Comparison of ENCODE assay signal across 19 cellular contexts in the genomic region with DNA sequence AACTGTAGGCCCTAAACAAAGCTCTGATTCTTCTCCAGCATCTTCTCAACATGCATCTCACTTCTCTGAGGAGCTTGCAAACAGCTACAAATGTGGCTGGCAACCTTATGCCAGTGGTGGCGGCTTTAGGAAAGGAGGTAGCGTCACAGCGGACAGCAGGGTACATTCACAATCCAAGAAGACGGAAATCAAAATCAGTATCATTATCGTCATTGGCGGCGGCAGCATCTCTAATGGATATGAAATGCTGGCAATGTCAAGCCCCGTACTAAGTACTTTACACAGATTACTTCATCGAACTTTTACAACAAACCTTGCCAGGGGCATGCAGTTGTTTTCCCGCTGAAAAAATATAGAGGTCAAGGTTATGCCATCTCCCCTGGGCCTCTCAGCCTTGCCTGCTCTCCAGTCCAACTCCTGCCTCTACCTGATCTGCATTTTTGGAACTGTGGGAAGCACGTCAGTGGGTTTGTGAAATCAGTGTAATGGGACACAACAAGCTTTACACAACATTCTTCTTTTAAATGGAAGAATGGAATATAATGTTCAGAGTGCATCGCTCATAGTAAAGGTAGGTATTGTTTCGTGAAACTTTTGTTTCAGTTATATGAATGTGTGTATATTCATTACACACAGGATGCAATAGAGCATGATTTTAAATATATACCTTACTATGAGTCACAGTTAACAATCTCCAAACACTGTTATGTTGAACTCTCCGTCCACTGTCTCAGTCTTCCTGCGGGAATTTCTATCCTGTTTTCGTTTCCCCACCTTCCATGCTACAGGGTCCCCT.
A peak's percentile ranks its signal among the peaks of the same experiment; 100 is the strongest.
DNase-seq lines count a peak whose midpoint lies in the region; ATAC-seq, FAIRE-seq and TF ChIP-seq lines count a peak whose summit lies in the region.
"Had no signal": no experiment of that assay in that cellular context is flagged by ENCODE, and none has a peak within 500 bp of the region (broad histone marks: within the 10 kb centered on the region; RNA-seq: fewer than 3 reads in every experiment).

No MANE protein-coding gene starts in this region.

- H3K27ac ChIP-seq in HepG2 (ENCODE audit: extremely low read length, insufficient read depth, low read length) (no peak overlapping the region), right lobe of liver (no peak overlapping the region), PC-3 (ENCODE audit: low read length) (peak overlapping the region; percentile 75)

- in situ Hi-C loops in HepG2 (cut with HindIII; ENCODE audit: extremely low pct_ligation_motif_present, low pct_unique_long_range_greater_than_20kb) = loop anchor here (10.0 kb wide), 1 partner anchor 106 kb away; no protein-coding TSS in a partner anchor

- H3K4me3 ChIP-seq in HepG2 (replicated peaks in 1 of 3; ENCODE audit: insufficient read depth in 1 of 3, low read depth in 2 of 3, low read length in 3 of 3) (no peak overlapping the region), right lobe of liver (no peak overlapping the region), PC-3 (ENCODE audit: low read length) (peak overlapping the region; percentile 48; the same call in 1 of the 2 replicates)
- H3K4me3 ChIP-seq: HAP-1 had no signal

- TF ChIP-seq EP300 in HepG2 (IDR thresholded peaks at IDR 0.05; ENCODE audit: low read depth in 2 of 2, low read length in 2 of 2) (no peak), HepG2 (CRISPR knock-in tag; IDR thresholded peaks at IDR 0.05; ENCODE audit: borderline replicate concordance) (no peak)

- TF ChIP-seq RAD21 in HepG2 (CRISPR knock-in tag; IDR thresholded peaks at IDR 0.05) = no peak

- TF ChIP-seq POLR2A in HepG2 (IDR thresholded peaks at IDR 0.05; ENCODE audit: insufficient read depth in 1 of 2, low read depth in 2 of 2, low read length in 2 of 2) = no peak
- no peak for TF ChIP-seq POLR2A in right lobe of liver (IDR thresholded peaks at IDR 0.05)

- H3F3A ChIP-seq in PC-3 (ENCODE audit: low read length, unreplicated experiment) = no peaks in the 10 kb centered on the region

- 48% methylated on average over 16 of the region's 16 CpGs for WGBS in HepG2 (ENCODE audit: low lambda C conversion rate)
- WGBS in right lobe of liver (ENCODE audit: insufficient coverage, low coverage, low lambda C conversion rate, missing lambda C conversion rate) = 78% methylated on average over 12 of the region's 16 CpGs

- intact Hi-C loops in HepG2 (cut with micrococcal nuclease; ENCODE audit: unreplicated experiment) = loop anchor here (5.0 kb wide), 3 partner anchors 387 to 997 kb away; no protein-coding TSS in a partner anchor
- intact Hi-C loops in right lobe of liver (cut with DNase I) = no loop called here
- intact Hi-C loops in PC-3 (cut with micrococcal nuclease) = no loop called here

- peak; percentile 34 for FAIRE-seq in HepG2 (lab: Jason Lieb, UNC)
- FAIRE-seq: GM12891, GM18507, H54 had no signal

- no peak for TF ChIP-seq CTCF in HepG2 (CRISPR knock-in tag; IDR thresholded peaks at IDR 0.05)
- no peak for TF ChIP-seq CTCF in right lobe of liver (IDR thresholded peaks at IDR 0.05)
- no peak for TF ChIP-seq CTCF in PC-3 (conservative IDR thresholded peaks at IDR 0.05; ENCODE audit: low read depth, low read length)

- H3K9me2 ChIP-seq in PC-3 (replicated peaks; ENCODE audit: low read length) = no peaks in the 10 kb centered on the region

- POLR2A ChIA-PET in HepG2 (lab: Yijun Ruan, JAX) = no interaction called here
- POLR2A ChIA-PET in PC-3 (lab: Charles Lee; ENCODE audit: unreplicated experiment) = no interaction called here

- H3K27me3 ChIP-seq in HepG2 (ENCODE audit: control insufficient read depth in 1 of 2, insufficient read depth in 2 of 2, low read length in 2 of 2) (peaks cover 4 to 17% of the 10 kb centered on the region in 2 experiments; a peak in 4 of 5 replicates), right lobe of liver (no peaks in the 10 kb centered on the region), PC-3 (ENCODE audit: low read length) (no peaks in the 10 kb centered on the region)

- no peak overlapping the region for H2AFZ ChIP-seq in HepG2 (ENCODE audit: low read length)
- peak overlapping the region; percentile 86 for H2AFZ ChIP-seq in PC-3 (ENCODE audit: low read length)

- BruUV-seq in HepG2 (replicated peaks; lab: Mats Ljungman, UMichigan) (no TSS peak), PC-3 (replicated peaks; lab: Mats Ljungman, UMichigan) (no TSS peak)

- CTCF ChIA-PET in HepG2 (lab: Yijun Ruan, JAX; ENCODE audit: low intra/inter-chr PET ratio, low total read pairs) (no interaction called here), PC-3 (lab: Charles Lee) (no interaction called here)

- H3K9ac ChIP-seq in HepG2 (ENCODE audit: insufficient read depth, low read depth, low read length) (no peak overlapping the region), PC-3 (ENCODE audit: low read length) (peak overlapping the region; percentile 44)

- no peak; the same call in 2 of the 3 replicates for ATAC-seq in HepG2
- ATAC-seq in right lobe of liver = no peak
- ATAC-seq in PC-3 = peak; percentile 91
- ATAC-seq in HG03565 (IDR thresholded peaks at IDR 0.05; ENCODE audit: unreplicated experiment) = no peak

- H3K4me2 ChIP-seq in HepG2 (ENCODE audit: low read depth, low read length) (no peak overlapping the region), PC-3 (ENCODE audit: low read length) (peak overlapping the region; percentile 85)

- H3K79me2 ChIP-seq in HepG2 (ENCODE audit: insufficient read depth, low read length) (no peaks in the 10 kb centered on the region), PC-3 (ENCODE audit: low read length) (no peaks in the 10 kb centered on the region)

- H3K4me1 ChIP-seq in HepG2 (ENCODE audit: insufficient read depth, low read length) (peaks cover 14% of the 10 kb centered on the region), right lobe of liver (no peaks in the 10 kb centered on the region), PC-3 (ENCODE audit: insufficient read depth, low read length) (peaks cover 17% of the 10 kb centered on the region)
- H3K4me1 ChIP-seq: HAP-1 had no signal

- DNase-seq in HepG2 (ENCODE audit: low spot score) (peak; percentile 10), right lobe of liver (no peak), PC-3 (peak; percentile 60), mesenteric fat pad (ENCODE audit: low spot score) (peak; percentile 81), KG1 (lab: John Stamatoyannopoulos, UW) (no peak)
- DNase-seq: C1 segment of cervical spinal cord; Calu3; CD4-positive, alpha-beta memory T cell; COR-L47; DMS53; DMS79 treated with DMSO at 0.1 percent for 48 hours; GF-D8; GOT3; HFFc6 had no signal

- no peaks in the 10 kb centered on the region for H4K20me1 ChIP-seq in HepG2 (ENCODE audit: insufficient read depth, low read length)
- no peaks in the 10 kb centered on the region for H4K20me1 ChIP-seq in PC-3 (ENCODE audit: low read length)

- no peaks in the 10 kb centered on the region for H3K36me3 ChIP-seq in HepG2 (replicated peaks in 1 of 2; ENCODE audit: control insufficient read depth in 1 of 2, insufficient read depth in 2 of 2, low read length in 2 of 2)
- no peaks in the 10 kb centered on the region for H3K36me3 ChIP-seq in right lobe of liver
- H3K36me3 ChIP-seq in PC-3 (ENCODE audit: low read depth, low read length) = no peaks in the 10 kb centered on the region
- H3K36me3 ChIP-seq: HAP-1 had no signal

- H3K9me3 ChIP-seq in HepG2 (ENCODE audit: low read length) (no peaks in the 10 kb centered on the region), right lobe of liver (no peaks in the 10 kb centered on the region), PC-3 (ENCODE audit: low read length) (no peaks in the 10 kb centered on the region)
- H3K9me3 ChIP-seq: HAP-1 had no signal

TF ChIP-seq in HepG2, 621 proteins besides CTCF, POLR2A, EP300 and RAD21 (continues in another document):
- TF ChIP-seq ZNF234 (CRISPR knock-in tag; conservative IDR thresholded peaks at IDR 0.05) (no peak), PPARG (CRISPR knock-in tag; conservative IDR thresholded peaks at IDR 0.05) (no peak), ZNF619 (CRISPR knock-in tag; IDR thresholded peaks at IDR 0.05) (no peak), HNRNPL (IDR thresholded peaks at IDR 0.05; ENCODE audit: low read depth, low read length) (no peak), ZKSCAN1 (IDR thresholded peaks at IDR 0.05; ENCODE audit: low read length) (no peak)
- TF ChIP-seq, protein P1, sequence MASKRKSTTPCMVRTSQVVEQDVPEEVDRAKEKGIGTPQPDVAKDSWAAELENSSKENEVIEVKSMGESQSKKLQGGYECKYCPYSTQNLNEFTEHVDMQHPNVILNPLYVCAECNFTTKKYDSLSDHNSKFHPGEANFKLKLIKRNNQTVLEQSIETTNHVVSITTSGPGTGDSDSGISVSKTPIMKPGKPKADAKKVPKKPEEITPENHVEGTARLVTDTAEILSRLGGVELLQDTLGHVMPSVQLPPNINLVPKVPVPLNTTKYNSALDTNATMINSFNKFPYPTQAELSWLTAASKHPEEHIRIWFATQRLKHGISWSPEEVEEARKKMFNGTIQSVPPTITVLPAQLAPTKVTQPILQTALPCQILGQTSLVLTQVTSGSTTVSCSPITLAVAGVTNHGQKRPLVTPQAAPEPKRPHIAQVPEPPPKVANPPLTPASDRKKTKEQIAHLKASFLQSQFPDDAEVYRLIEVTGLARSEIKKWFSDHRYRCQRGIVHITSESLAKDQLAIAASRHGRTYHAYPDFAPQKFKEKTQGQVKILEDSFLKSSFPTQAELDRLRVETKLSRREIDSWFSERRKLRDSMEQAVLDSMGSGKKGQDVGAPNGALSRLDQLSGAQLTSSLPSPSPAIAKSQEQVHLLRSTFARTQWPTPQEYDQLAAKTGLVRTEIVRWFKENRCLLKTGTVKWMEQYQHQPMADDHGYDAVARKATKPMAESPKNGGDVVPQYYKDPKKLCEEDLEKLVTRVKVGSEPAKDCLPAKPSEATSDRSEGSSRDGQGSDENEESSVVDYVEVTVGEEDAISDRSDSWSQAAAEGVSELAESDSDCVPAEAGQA (IDR thresholded peaks at IDR 0.05; ENCODE audit: low read depth) = no peak
- TF ChIP-seq, protein P1 (CRISPR knock-in tag; IDR thresholded peaks at IDR 0.05; ENCODE audit: borderline replicate concordance) = no peak

Comparison
In these comparisons a context has a peak if more than half of its experiments do, and no peak if none do; other contexts are left out.
1. DNase-seq: peak in HepG2 (single experiment), PC-3 (single experiment) and mesenteric fat pad (single experiment); none in right lobe of liver (0 of 3) and KG1 (single experiment).